Comparison of ENCODE assay signal across 18 cellular contexts in genomic region chr12:1103051-1103450, GRCh38.
A peak's percentile ranks its signal among the peaks of the same experiment; 100 is the strongest.
DNase-seq lines count a peak whose midpoint lies in the region; ATAC-seq and TF ChIP-seq lines count a peak whose summit lies in the region.
"Had no signal": no experiment of that assay in that cellular context is flagged by ENCODE, and none has a peak within 500 bp of the region (broad histone marks: within the 10 kb centered on the region; RNA-seq: fewer than 3 reads in every experiment).

No MANE protein-coding gene starts in this region.

- peaks cover 5% of the 10 kb centered on the region for H3K36me3 Mint-ChIP-seq in endodermal cell (ENCODE audit: low read depth)

- H3K27me3 Mint-ChIP-seq in endodermal cell (ENCODE audit: insufficient read depth), result no peaks in the 10 kb centered on the region
- H3K27me3 Mint-ChIP-seq: T-cell had no signal

- H3K4me1 ChIP-seq in cardiac muscle cell (ENCODE audit: low read depth), result peaks cover 43% of the 10 kb centered on the region
- H3K4me1 ChIP-seq in right cardiac atrium (ENCODE audit: control insufficient read depth, insufficient read depth, low read length), result no peaks in the 10 kb centered on the region
- H3K4me1 ChIP-seq in HUES48 (ENCODE audit: control insufficient read depth, insufficient read depth, low read length), result peaks cover 35% of the 10 kb centered on the region
- H3K4me1 ChIP-seq in endodermal cell (ENCODE audit: control insufficient read depth, insufficient read depth, low read length), result no peaks in the 10 kb centered on the region
- H3K4me1 ChIP-seq: A549 had no signal

- no peak for TF ChIP-seq CTCF in cardiac muscle cell (IDR thresholded peaks at IDR 0.05; ENCODE audit: low read depth, low read length)
- no peak for TF ChIP-seq CTCF in endodermal cell (conservative IDR thresholded peaks at IDR 0.05)

- ATAC-seq in right cardiac atrium (no peak), GM18511 (IDR thresholded peaks at IDR 0.05; ENCODE audit: unreplicated experiment) (no peak)
- ATAC-seq: A549, T-cell had no signal

- H3K4me1 Mint-ChIP-seq in endodermal cell, result peaks cover 23% of the 10 kb centered on the region

- no peaks in the 10 kb centered on the region for H3K9me3 Mint-ChIP-seq in endodermal cell
- H3K9me3 Mint-ChIP-seq: HFFc6, T-cell had no signal

- H3K27me3 ChIP-seq in cardiac muscle cell (no peaks in the 10 kb centered on the region), right cardiac atrium (ENCODE audit: control insufficient read depth, insufficient read depth) (no peaks in the 10 kb centered on the region), HUES48 (ENCODE audit: control insufficient read depth, insufficient read depth, low read length) (no peaks in the 10 kb centered on the region), endodermal cell (ENCODE audit: control insufficient read depth, insufficient read depth, low read length, poor library complexity, severe bottlenecking) (no peaks in the 10 kb centered on the region)

- WGBS in right cardiac atrium, result 89% methylated on average over 6 of the region's 6 CpGs
- WGBS in endodermal cell (ENCODE audit: insufficient coverage in 1 of 2, insufficient read length in 1 of 2), 2 experiments, result 88 to 97% methylated on average over 5 to 6 of the region's 6 CpGs

- intact Hi-C loops in right cardiac atrium (cut with DNase I), result no loop called here

- DNase-seq in cardiac muscle cell (ENCODE audit: low read depth in 1 of 2, low spot score in 1 of 2), result peak in 1 of 2 donors; percentile 49
- no peak for DNase-seq in right cardiac atrium
- DNase-seq in endodermal cell, result no peak
- no peak for DNase-seq in hippocampal formation (lab: John Stamatoyannopoulos, UW)
- no peak for DNase-seq in SK-N-DZ (ENCODE audit: low spot score)
- DNase-seq: AML-193, C1 segment of cervical spinal cord, H7, HFFc6, KBM-7, NCI-H1105 treated with DMSO at 0.1 percent for 48 hours, NCI-H2029 treated with DMSO at 0.1 percent for 48 hours, NCI-H446 treated with DMSO at 0.1 percent for 48 hours, NCI-H526, T-cell had no signal

- H3K36me3 ChIP-seq in cardiac muscle cell (no peaks in the 10 kb centered on the region), HUES48 (ENCODE audit: control insufficient read depth, insufficient read depth, low read length) (no peaks in the 10 kb centered on the region), endodermal cell (ENCODE audit: control insufficient read depth, insufficient read depth, low read length) (no peaks in the 10 kb centered on the region)

- no peak overlapping the region for H3K4me3 Mint-ChIP-seq in endodermal cell
- H3K4me3 Mint-ChIP-seq: HFFc6, T-cell had no signal

- H3K27ac ChIP-seq in cardiac muscle cell (peak overlapping the region; percentile 31), right cardiac atrium (ENCODE audit: low read length) (no peak overlapping the region), HUES48 (ENCODE audit: low read depth, low read length) (peak overlapping the region; percentile 8), endodermal cell (ENCODE audit: low read depth, low read length) (no peak overlapping the region)
- H3K27ac ChIP-seq: A549 had no signal

- no peaks in the 10 kb centered on the region for H3K9me3 ChIP-seq in cardiac muscle cell (ENCODE audit: low read depth)
- H3K9me3 ChIP-seq in right cardiac atrium (ENCODE audit: control insufficient read depth, low read length), result no peaks in the 10 kb centered on the region
- no peaks in the 10 kb centered on the region for H3K9me3 ChIP-seq in HUES48 (ENCODE audit: control insufficient read depth, insufficient read depth, low read length)
- H3K9me3 ChIP-seq in endodermal cell (ENCODE audit: control insufficient read depth, low read length), result no peaks in the 10 kb centered on the region
- H3K9me3 ChIP-seq: A549 had no signal

- peak overlapping the region; percentile 0 for H3K27ac Mint-ChIP-seq in endodermal cell
- H3K27ac Mint-ChIP-seq: T-cell had no signal

- H3K4me3 ChIP-seq in cardiac muscle cell (no peak overlapping the region), right cardiac atrium (ENCODE audit: low read length) (no peak overlapping the region), HUES48 (ENCODE audit: low read depth, low read length) (no peak overlapping the region), endodermal cell (ENCODE audit: low read length) (no peak overlapping the region)
- H3K4me3 ChIP-seq: A549 had no signal

- H3K9ac ChIP-seq in HUES48 (ENCODE audit: low read depth, low read length) (no peak overlapping the region), endodermal cell (ENCODE audit: extremely low read depth, low read length, poor library complexity, severe bottlenecking) (no peak overlapping the region)

Comparison
In these comparisons a context has a peak if more than half of its experiments do, and no peak if none do; other contexts are left out.
1. H3K27ac ChIP-seq: peak in cardiac muscle cell (single experiment) and HUES48 (single experiment); none in right cardiac atrium (single experiment) and endodermal cell (single experiment).